36 cellular contexts compared by ENCODE assay signal in genomic region chr11:34224434-34224966, GRCh38.
"Had no signal": no experiment of that assay in that cellular context is flagged by ENCODE, and none has a peak within 500 bp of the region (broad histone marks: within the 10 kb centered on the region; RNA-seq: fewer than 3 reads in every experiment).

No MANE protein-coding gene starts in this region.

- H3K4me3 Mint-ChIP-seq: activated B cell treated with CpG ODN at 0.5 μM for 24 hours; activated CD4-positive, alpha-beta memory T cell treated with anti-CD3 and anti-CD28 coated beads for 36 hours; activated CD8-positive, alpha-beta memory T cell treated with anti-CD3 and anti-CD28 coated beads, Interleukin-2, amount 10 ng/mL, durations not matched to agents 7 days and 5 days; activated naive CD4-positive, alpha-beta T cell treated with anti-CD3 and anti-CD28 coated beads, Interleukin-2, amount 10 ng/mL, durations not matched to agents 7 days and 5 days; activated naive CD8-positive, alpha-beta T cell; activated naive CD8-positive, alpha-beta T cell treated with anti-CD3 and anti-CD28 coated beads, Interleukin-2, amount 50 U/mL, for 24 hours; brain had no signal

- H3K27ac Mint-ChIP-seq: activated B cell treated with CpG ODN at 0.5 μM for 24 hours; activated CD4-positive, alpha-beta memory T cell treated with anti-CD3 and anti-CD28 coated beads for 36 hours; activated CD8-positive, alpha-beta memory T cell treated with anti-CD3 and anti-CD28 coated beads, Interleukin-2, amount 10 ng/mL, durations not matched to agents 7 days and 5 days; activated naive CD4-positive, alpha-beta T cell treated with anti-CD3 and anti-CD28 coated beads, Interleukin-2, amount 10 ng/mL, durations not matched to agents 7 days and 5 days; activated naive CD8-positive, alpha-beta T cell; activated naive CD8-positive, alpha-beta T cell treated with anti-CD3 and anti-CD28 coated beads, Interleukin-2, amount 50 U/mL, for 24 hours had no signal

- DNase-seq: activated B cell treated with CpG ODN at 0.5 μM for 24 hours; activated CD4-positive, alpha-beta memory T cell treated with anti-CD3 and anti-CD28 coated beads for 36 hours; activated CD4-positive, alpha-beta T cell treated with anti-CD3 and anti-CD28 coated beads for 4 hours; activated CD4-positive, alpha-beta T cell treated with anti-CD3 and anti-CD28 coated beads, Interleukin-2, amount 50 U/mL, for 1 hour; activated CD4-positive, CD25-positive, alpha-beta regulatory T cell treated with anti-CD3 and anti-CD28 coated beads, Interleukin-2, amount 50 U/mL, for 72 hours; activated CD8-positive, alpha-beta memory T cell treated with anti-CD3 and anti-CD28 coated beads for 24 hours; activated CD8-positive, alpha-beta memory T cell treated with anti-CD3 and anti-CD28 coated beads, Interleukin-2, amount 10 ng/mL, durations not matched to agents 7 days and 5 days; activated CD8-positive, alpha-beta memory T cell treated with anti-CD3 and anti-CD28 coated beads, Interleukin-2, amount 50 U/mL, for 48 hours; activated effector memory CD4-positive, alpha-beta T cell treated with Interleukin-2 at 50 U/mL for 16 hours; activated naive CD4-positive, alpha-beta T cell treated with anti-CD3 and anti-CD28 coated beads, Interleukin-2, amount 10 ng/mL, durations not matched to agents 7 days and 5 days; activated naive CD8-positive, alpha-beta T cell treated with anti-CD3 and anti-CD28 coated beads, Interleukin-2, amount 50 U/mL, for 24 hours; activated T-cell treated with anti-CD3 and anti-CD28 coated beads, Interleukin-2, amount 50 U/mL, for 48 hours; anterior cingulate cortex; caudate nucleus; cerebellar nuclear complex; Karpas-422; NCI-H1048; NCI-H1105 treated with DMSO at 0.1 percent for 48 hours; NCI-H1436; NCI-H1694; NCI-H1930; NCI-H2081 treated with DMSO at 0.1 percent for 48 hours; NCI-H345; NCI-H524 treated with DMSO at 0.1 percent for 48 hours; NCI-H748 treated with DMSO at 0.1 percent for 48 hours; NK-92 treated with Interleukin-12 subunit alpha and Interleukin-12 subunit beta, amount 100 ng/mL, for 24 hours; PC-3; Right ventricle myocardium superior; SW 1271; T-helper 1 cell; T-helper 2 cell; T-helper 9 cell had no signal

- FAIRE-seq: bronchial epithelial cell, RCC 7860 had no signal

- H3K36me3 Mint-ChIP-seq: activated CD4-positive, alpha-beta memory T cell treated with anti-CD3 and anti-CD28 coated beads for 36 hours; activated CD8-positive, alpha-beta memory T cell treated with anti-CD3 and anti-CD28 coated beads, Interleukin-2, amount 10 ng/mL, durations not matched to agents 7 days and 5 days; activated naive CD4-positive, alpha-beta T cell treated with anti-CD3 and anti-CD28 coated beads, Interleukin-2, amount 10 ng/mL, durations not matched to agents 7 days and 5 days; brain had no signal

- ATAC-seq: activated CD8-positive, alpha-beta memory T cell treated with anti-CD3 and anti-CD28 coated beads, Interleukin-2, amount 10 ng/mL, durations not matched to agents 7 days and 5 days; activated naive CD8-positive, alpha-beta T cell treated with anti-CD3 and anti-CD28 coated beads, Interleukin-2, amount 50 U/mL, for 24 hours; PC-3 had no signal

- H3K4me1 Mint-ChIP-seq: activated CD8-positive, alpha-beta memory T cell treated with anti-CD3 and anti-CD28 coated beads, Interleukin-2, amount 10 ng/mL, durations not matched to agents 7 days and 5 days; activated naive CD4-positive, alpha-beta T cell treated with anti-CD3 and anti-CD28 coated beads, Interleukin-2, amount 10 ng/mL, durations not matched to agents 7 days and 5 days had no signal

- H3K27me3 Mint-ChIP-seq: activated B cell treated with CpG ODN at 0.5 μM for 24 hours; activated naive CD8-positive, alpha-beta T cell had no signal

- H3K9me3 Mint-ChIP-seq: activated B cell treated with CpG ODN at 0.5 μM for 24 hours; activated CD4-positive, alpha-beta memory T cell treated with anti-CD3 and anti-CD28 coated beads for 36 hours; activated naive CD4-positive, alpha-beta T cell treated with anti-CD3 and anti-CD28 coated beads, Interleukin-2, amount 10 ng/mL, durations not matched to agents 7 days and 5 days; activated naive CD8-positive, alpha-beta T cell treated with anti-CD3 and anti-CD28 coated beads, Interleukin-2, amount 50 U/mL, for 24 hours had no signal
